Comparison of ENCODE assay signal across 14 cellular contexts in genomic region chr12:89087876-89088275, GRCh38.
"Had no signal": no experiment of that assay in that cellular context is flagged by ENCODE, and none has a peak within 500 bp of the region (broad histone marks: within the 10 kb centered on the region; RNA-seq: fewer than 3 reads in every experiment).

No MANE protein-coding gene starts in this region.

- H3K27ac ChIP-seq: heart left ventricle, psoas muscle, suprapubic skin had no signal

- ATAC-seq: heart left ventricle; naive thymus-derived CD4-positive, alpha-beta T cell; psoas muscle; sciatic nerve; SK-N-SH treated with all-trans-retinoic acid at 6 μM for 48 hours had no signal

- H3K36me3 ChIP-seq: heart left ventricle, suprapubic skin had no signal

- H3K27ac Mint-ChIP-seq: activated naive CD8-positive, alpha-beta T cell; brain; naive thymus-derived CD4-positive, alpha-beta T cell had no signal

- H3K9me3 ChIP-seq: psoas muscle, suprapubic skin had no signal

- DNase-seq: activated effector memory CD4-positive, alpha-beta T cell treated with anti-CD3 and anti-CD28 coated beads, Interleukin-2, amount 50 U/mL, for 16 hours; amygdala; heart left ventricle; naive thymus-derived CD4-positive, alpha-beta T cell; nucleus accumbens; psoas muscle; stimulated activated CD4-positive, alpha-beta T cell treated with anti-CD3 and anti-CD28 coated beads, Interleukin-12 subunit alpha, Interleukin-12 subunit beta, amount 100 ng/mL, for 4 hours; stimulated activated naive CD4-positive, alpha-beta T cell treated with Interleukin-2 at 50 U/mL for 16 hours had no signal

- H3K4me1 Mint-ChIP-seq: brain had no signal

- H3K4me3 ChIP-seq: heart left ventricle, psoas muscle, suprapubic skin had no signal

- H3K4me1 ChIP-seq: psoas muscle, suprapubic skin had no signal

- H3K36me3 Mint-ChIP-seq: activated naive CD8-positive, alpha-beta T cell; brain; type B pancreatic cell had no signal

- H3K27me3 ChIP-seq: heart left ventricle, suprapubic skin had no signal

- H3K4me3 Mint-ChIP-seq: activated naive CD8-positive, alpha-beta T cell; brain; naive thymus-derived CD4-positive, alpha-beta T cell; type B pancreatic cell had no signal
